Comparison of ENCODE assay signal across 12 cellular contexts in the genomic region with DNA sequence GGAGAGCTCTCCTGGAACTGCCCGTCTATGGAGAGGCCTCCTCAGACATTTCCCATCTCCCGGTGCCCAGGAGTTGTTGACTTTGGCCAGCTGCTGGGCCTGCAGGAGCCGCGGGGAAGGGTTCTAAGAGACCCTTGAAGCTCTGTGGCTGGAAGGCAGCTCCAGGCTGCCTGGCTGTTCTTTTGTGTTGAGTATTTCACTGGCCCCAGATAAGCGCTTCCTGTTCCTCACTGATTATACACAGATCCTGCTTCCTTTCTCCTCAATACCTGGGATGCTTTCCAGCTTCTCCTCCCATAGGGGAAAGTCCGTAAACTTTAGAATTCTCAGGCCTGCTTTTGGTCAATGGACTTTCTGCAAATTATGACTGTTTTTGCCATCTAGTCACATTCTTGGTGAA. TPM values are rescaled to one million over a fixed set of nuclear protein-coding genes. Genes with fewer than 3 reads are reported as not detected.
DNase-seq lines count a peak whose midpoint lies in the region; ATAC-seq and TF ChIP-seq lines count a peak whose summit lies in the region.
"Had no signal": no experiment of that assay in that cellular context is flagged by ENCODE, and none has a peak within 500 bp of the region (broad histone marks: within the 10 kb centered on the region; RNA-seq: fewer than 3 reads in every experiment).

No MANE protein-coding gene starts in this region.

- no peak overlapping the region for H2AFZ ChIP-seq in IMR-90 (replicated peaks; ENCODE audit: low read length, poor library complexity)
- H2AFZ ChIP-seq in hepatocyte: no peak overlapping the region

- no peak for TF ChIP-seq RAD21 in IMR-90 (IDR thresholded peaks at IDR 0.05; ENCODE audit: low read length)

- H3K14ac ChIP-seq in IMR-90 (replicated peaks; ENCODE audit: low read depth, low read length): no peak overlapping the region

- CTCF ChIA-PET in IMR-90 (lab: Yijun Ruan, JAX): interaction anchor here (1.0 kb wide), 1 partner anchor 31 kb away, joined by 3 read pairs; no protein-coding TSS in a partner anchor

- H4K8ac ChIP-seq in IMR-90 (ENCODE audit: low read depth in 2 of 2, low read length in 2 of 2): peak overlapping the region in 1 of 2 experiments; percentile 23; a peak in 1 of 4 replicates

- H4K5ac ChIP-seq in IMR-90 (ENCODE audit: low read depth, low read length): no peak overlapping the region

- WGBS in IMR-90 (ENCODE audit: extremely low coverage in 2 of 2, insufficient read length in 1 of 2), 2 experiments: 80% methylated on average over 1 of the region's 6 CpGs; no CpG with 5 or more reads in 1 of the 2 experiments
- 29% methylated on average over 6 of the region's 6 CpGs for WGBS in hepatocyte (ENCODE audit: low lambda C conversion rate, missing lambda C conversion rate)

- H2AK5ac ChIP-seq in IMR-90 (ENCODE audit: low read depth, low read length): no peak overlapping the region

- H4K91ac ChIP-seq in IMR-90 (ENCODE audit: insufficient read depth, low read depth, low read length): no peak overlapping the region

- no peak overlapping the region for H3K56ac ChIP-seq in IMR-90 (ENCODE audit: extremely low read depth, insufficient read depth, low read length)

- H3K9me1 ChIP-seq in IMR-90 (ENCODE audit: insufficient read depth, low read length): peaks cover 8% of the 10 kb centered on the region

- peaks cover 19% of the 10 kb centered on the region for H3K4me1 ChIP-seq in IMR-90 (ENCODE audit: control insufficient read depth, insufficient read depth, low read length)
- peaks cover 17% of the 10 kb centered on the region for H3K4me1 ChIP-seq in adipocyte (ENCODE audit: control insufficient read depth, insufficient read depth, low read length)
- peaks cover 0 to 57% of the 10 kb centered on the region in 2 donors for H3K4me1 ChIP-seq in right atrium auricular region
- H3K4me1 ChIP-seq in hepatocyte (ENCODE audit: insufficient read depth): peaks cover 20% of the 10 kb centered on the region

- no peak for ATAC-seq in IMR-90 (ENCODE audit: low read depth)
- ATAC-seq in GM21825 (IDR thresholded peaks at IDR 0.05; ENCODE audit: unreplicated experiment): no peak
- ATAC-seq: stimulated activated effector memory CD8-positive, alpha-beta T cell treated with anti-CD3 and anti-CD28 coated beads, Interleukin-12 subunit alpha, Interleukin-12 subunit beta, amount 100 ng/mL, for 72 hours had no signal

- no peak overlapping the region for H3K4ac ChIP-seq in IMR-90 (ENCODE audit: low read depth, low read length)

- H3K4me2 ChIP-seq in IMR-90 (ENCODE audit: low read depth, low read length) (no peak overlapping the region), hepatocyte (no peak overlapping the region)

- intact Hi-C loops in IMR-90 (cut with micrococcal nuclease): no loop called here

- no peak for TF ChIP-seq CTCF in IMR-90 (conservative IDR thresholded peaks at IDR 0.05; ENCODE audit: low read depth, low read length)
- no peak for TF ChIP-seq CTCF in right atrium auricular region (IDR thresholded peaks at IDR 0.05)
- TF ChIP-seq CTCF in hepatocyte (IDR thresholded peaks at IDR 0.05; ENCODE audit: poor library complexity): no peak
- no peak for TF ChIP-seq CTCF in GM13976 (IDR thresholded peaks at IDR 0.05; ENCODE audit: borderline replicate concordance, control extremely low read depth, extremely low read depth, insufficient read depth, missing control alignments)

- peak; percentile 36 for DNase-seq in IMR-90
- DNase-seq in adipocyte (ENCODE audit: low read depth): no peak
- DNase-seq in right atrium auricular region (ENCODE audit: low spot score): no peak
- DNase-seq in pulmonary artery endothelial cell (ENCODE audit: low read depth, low spot score): peak; percentile 66
- DNase-seq in hepatocyte (ENCODE audit: low spot score): no peak
- DNase-seq in SHP77 (lab: John Stamatoyannopoulos, UW): no peak
- no peak for DNase-seq in GM13976 (ENCODE audit: low spot score)
- DNase-seq: activated naive CD8-positive, alpha-beta T cell treated with anti-CD3 and anti-CD28 coated beads for 36 hours; AML-193; NCI-H446 treated with DMSO at 0.1 percent for 48 hours had no signal

- H3K9me2 ChIP-seq in hepatocyte (replicated peaks; ENCODE audit: insufficient read depth): no peaks in the 10 kb centered on the region

- H3K9me3 ChIP-seq in IMR-90 (ENCODE audit: control insufficient read depth, insufficient read depth, low read length) (no peaks in the 10 kb centered on the region), adipocyte (ENCODE audit: control insufficient read depth, low read length) (no peaks in the 10 kb centered on the region), right atrium auricular region (no peaks in the 10 kb centered on the region), hepatocyte (ENCODE audit: low read depth) (no peaks in the 10 kb centered on the region)

- H2BK5ac ChIP-seq in IMR-90 (ENCODE audit: low read depth, low read length, poor library complexity, severe bottlenecking): no peak overlapping the region

- H3K79me1 ChIP-seq in IMR-90 (ENCODE audit: low read depth in 1 of 2, low read length in 2 of 2): peaks cover 4 to 52% of the 10 kb centered on the region in 2 experiments; a peak in 3 of 4 replicates

- H4K20me1 ChIP-seq in IMR-90 (ENCODE audit: insufficient read depth, low read length) (peaks cover 9% of the 10 kb centered on the region), hepatocyte (ENCODE audit: insufficient read depth, poor library complexity, severe bottlenecking) (peaks cover 8% of the 10 kb centered on the region)

- H2BK15ac ChIP-seq in IMR-90 (ENCODE audit: low read depth, low read length): no peak overlapping the region

- peak overlapping the region; percentile 56 for H2AK9ac ChIP-seq in IMR-90 (replicated peaks; ENCODE audit: low read depth, low read length, poor library complexity)

- H3K27ac ChIP-seq in IMR-90 (ENCODE audit: insufficient read depth, low read length) (no peak overlapping the region), right atrium auricular region (peak overlapping the region; percentile 38 to 65), hepatocyte (no peak overlapping the region)

- dilution Hi-C loops in IMR-90 (cut with HindIII; ENCODE audit: low sequenced_read_pairs, unreplicated experiment): no loop called here

- H3K36me3 ChIP-seq in IMR-90 (ENCODE audit: control insufficient read depth, insufficient read depth, low read length) (no peaks in the 10 kb centered on the region), adipocyte (ENCODE audit: control insufficient read depth, insufficient read depth, low read length, severe bottlenecking) (no peaks in the 10 kb centered on the region), right atrium auricular region (no peaks in the 10 kb centered on the region), hepatocyte (replicated peaks; ENCODE audit: insufficient read depth, low read depth) (no peaks in the 10 kb centered on the region)

- H3K27me3 ChIP-seq in IMR-90 (ENCODE audit: control insufficient read depth, insufficient read depth, low read length): no peaks in the 10 kb centered on the region
- no peaks in the 10 kb centered on the region for H3K27me3 ChIP-seq in adipocyte (replicated peaks; ENCODE audit: control insufficient read depth, insufficient read depth, low read length)
- no peaks in the 10 kb centered on the region for H3K27me3 ChIP-seq in right atrium auricular region
- no peaks in the 10 kb centered on the region for H3K27me3 ChIP-seq in hepatocyte

- no peak overlapping the region for H3K9ac ChIP-seq in IMR-90 (ENCODE audit: low read depth, low read length)
- H3K9ac ChIP-seq in adipocyte (ENCODE audit: low read length): peak overlapping the region; percentile 49

- H3K23ac ChIP-seq in IMR-90 (ENCODE audit: low read depth, low read length): peak overlapping the region; percentile 5; the same call in 1 of the 2 replicates

- no peak for TF ChIP-seq POLR2A in IMR-90 (IDR thresholded peaks at IDR 0.05; ENCODE audit: low read depth, low read length)

- H2BK20ac ChIP-seq in IMR-90 (ENCODE audit: low read depth, low read length): no peak overlapping the region

- H3K4me3 ChIP-seq in IMR-90 (ENCODE audit: insufficient read depth, low read depth, low read length): no peak overlapping the region
- no peak overlapping the region for H3K4me3 ChIP-seq in adipocyte (ENCODE audit: low read length)
- H3K4me3 ChIP-seq in right atrium auricular region: no peak overlapping the region
- H3K4me3 ChIP-seq in hepatocyte: no peak overlapping the region

- no peak overlapping the region for H3K18ac ChIP-seq in IMR-90 (ENCODE audit: low read depth, low read length)

- no peak overlapping the region for H2BK120ac ChIP-seq in IMR-90 (ENCODE audit: low read depth, low read length)

- POLR2A ChIA-PET in IMR-90 (lab: Charles Lee; ENCODE audit: unreplicated experiment): no interaction called here

- in situ Hi-C loops in IMR-90 (cut with MboI; ENCODE audit: low sequenced_read_pairs) (no loop called here), GM13976 (cut with MboI; ENCODE audit: low sequenced_read_pairs, unreplicated experiment) (no loop called here)

- no TSS peak for BruUV-seq in IMR-90 (replicated peaks; lab: Mats Ljungman, UMichigan)

- peaks cover 36% of the 10 kb centered on the region for H3K79me2 ChIP-seq in hepatocyte

TF ChIP-seq in IMR-90, 13 proteins besides CTCF, POLR2A, EP300 and RAD21:
- no peak for TF ChIP-seq RFX5 (IDR thresholded peaks at IDR 0.05; ENCODE audit: low read depth, low read length)
- no peak for TF ChIP-seq MAZ (IDR thresholded peaks at IDR 0.05; ENCODE audit: borderline replicate concordance, low read depth, low read length)
- TF ChIP-seq RCOR1 (IDR thresholded peaks at IDR 0.05; ENCODE audit: insufficient replicate concordance, low read length): no peak
- no peak for TF ChIP-seq FOS (IDR thresholded peaks at IDR 0.05; ENCODE audit: low read depth, low read length)
- TF ChIP-seq BHLHE40 (IDR thresholded peaks at IDR 0.05; ENCODE audit: low read depth, low read length): no peak
TF ChIP-seq in IMR-90: peak in this region for 0.

RNA-seq across cellular contexts. Expression of a gene that starts 57.8 kb away (rescaled TPM):
- 57.7 and 61.7 TPM in 2 replicates for total RNA-seq in IMR-90 (2012; rRNA removed)
- polyA plus RNA-seq in IMR-90 (2012; rRNA removed): 92.3 and 94.2 TPM in 2 replicates
- polyA plus RNA-seq in IMR-90 (2012; cell fraction: cytosol; rRNA removed): 65.8 and 82.6 TPM in 2 replicates
- 27.8 and 83.8 TPM in 2 replicates for polyA plus RNA-seq in IMR-90 (2012; cell fraction: nucleus; rRNA removed; ENCODE audit: low replicate concordance)
- 10 to 100 TPM; 89.3 to 99.5 TPM for total RNA-seq in right atrium auricular region
- 132 and 163 TPM in 2 replicates for total RNA-seq in pulmonary artery endothelial cell
- total RNA-seq in hepatocyte: 66.5 and 72.0 TPM in 2 replicates
- 51.1 and 52.4 TPM in 2 replicates for polyA plus RNA-seq in hepatocyte

Comparison
In these comparisons a context has a peak if more than half of its experiments do, and no peak if none do; other contexts are left out.
1. DNase-seq: peak in IMR-90 (single experiment) and pulmonary artery endothelial cell (single experiment); none in adipocyte (single experiment), right atrium auricular region (single experiment), hepatocyte (single experiment), SHP77 (0 of 2) and GM13976 (single experiment).
2. H3K27ac ChIP-seq: peak in right atrium auricular region (2 of 2); none in IMR-90 (single experiment) and hepatocyte (single experiment).